ENCODE assay signal across 11 cellular contexts in the genomic region with DNA sequence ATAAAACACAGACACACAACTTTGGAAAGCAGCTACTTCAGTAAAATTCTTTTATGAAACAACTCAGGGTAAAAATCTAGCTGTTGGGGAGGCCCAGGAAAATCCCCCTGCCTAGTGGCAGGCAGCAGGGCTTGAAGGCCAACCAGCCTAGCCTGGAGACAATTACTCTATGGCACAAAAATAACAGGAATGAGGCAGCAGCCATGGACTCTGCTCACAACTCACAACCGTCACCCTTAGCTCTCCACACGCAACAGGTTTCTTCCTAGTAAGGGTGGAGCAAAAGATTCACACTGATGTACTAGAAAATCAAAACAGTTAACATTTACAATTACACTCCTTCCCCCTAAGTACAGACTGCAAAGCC. TPM values are rescaled to one million over a fixed set of nuclear protein-coding genes. Genes with fewer than 3 reads are reported as not detected.
DNase-seq lines count a peak whose midpoint lies in the region; ATAC-seq and TF ChIP-seq lines count a peak whose summit lies in the region.
"Had no signal": no experiment of that assay in that cellular context is flagged by ENCODE, and none has a peak within 500 bp of the region (broad histone marks: within the 10 kb centered on the region; RNA-seq: fewer than 3 reads in every experiment).

No MANE protein-coding gene starts in this region.

- H3K27me3 Mint-ChIP-seq in activated naive CD8-positive, alpha-beta T cell = no peaks in the 10 kb centered on the region

- peak overlapping the region; percentile 54 for H3K27ac ChIP-seq in layer of hippocampus (ENCODE audit: low read depth, low read length)
- peak overlapping the region in 5 of 8 donors; percentile 0 to 90 (median 46) for H3K27ac ChIP-seq in spleen
- H3K27ac ChIP-seq: SJCRH30 had no signal

- H3K9me3 Mint-ChIP-seq in activated naive CD8-positive, alpha-beta T cell (ENCODE audit: low read depth) = no peaks in the 10 kb centered on the region

- intact Hi-C loops in spleen (cut with DNase I; ENCODE audit: low total_unique reads) = loop anchor here (10.0 kb wide), 1 partner anchor 122 kb away; no protein-coding TSS in a partner anchor

- DNase-seq in GM04503 (ENCODE audit: low read depth) = peak; percentile 26
- no peak for DNase-seq in spleen
- no peak for DNase-seq in nucleus accumbens (lab: John Stamatoyannopoulos, UW)
- no peak for DNase-seq in NCI-H2107 (lab: John Stamatoyannopoulos, UW)
- DNase-seq: cerebellar nuclear complex, NCI-H1930 had no signal

- TF ChIP-seq POLR2A in spleen (IDR thresholded peaks at IDR 0.05) = no peak

- peaks cover 72% of the 10 kb centered on the region for H3K4me1 Mint-ChIP-seq in activated naive CD8-positive, alpha-beta T cell (ENCODE audit: low read depth)

- TF ChIP-seq CTCF in spleen (IDR thresholded peaks at IDR 0.05 in 8 of 11, conservative IDR thresholded peaks at IDR 0.05 in 3 of 11) = no peak

- H3K27ac Mint-ChIP-seq in activated naive CD8-positive, alpha-beta T cell = peak overlapping the region; percentile 76

- H3K27me3 ChIP-seq in layer of hippocampus (ENCODE audit: control insufficient read depth, insufficient read depth, low read length) = no peaks in the 10 kb centered on the region
- no peaks in the 10 kb centered on the region for H3K27me3 ChIP-seq in spleen (replicated peaks in 1 of 7)
- H3K27me3 ChIP-seq: SJCRH30 had no signal

- H3K4me1 ChIP-seq in spleen = peaks cover 4 to 84% (median 55%) of the 10 kb centered on the region in 6 donors

- ATAC-seq in GM21737 (IDR thresholded peaks at IDR 0.05; ENCODE audit: unreplicated experiment) (no peak), esophagus mucosa (no peak)

- 70 to 92% (median 85%) methylated on average over 2 of the region's 2 CpGs for WGBS in spleen, 5 donors

- H3K9me3 ChIP-seq in spleen = no peaks in the 10 kb centered on the region
- H3K9me3 ChIP-seq: SJCRH30 had no signal

- peaks cover under 1% of the 10 kb centered on the region for H3K36me3 Mint-ChIP-seq in activated naive CD8-positive, alpha-beta T cell

- no peak overlapping the region for H3K4me3 Mint-ChIP-seq in activated naive CD8-positive, alpha-beta T cell

- peaks cover 0 to 36% (median 17%) of the 10 kb centered on the region in 6 donors for H3K36me3 ChIP-seq in spleen

- H3K4me3 ChIP-seq in spleen = no peak overlapping the region
- H3K4me3 ChIP-seq: SJCRH30 had no signal

RNA-seq across cellular contexts. Expression of gene FBXL22, which starts 0.5 kb away (rescaled TPM):
- 1 to 10 TPM in 2 of 7 donors, under 1 TPM in 5; 0.13 to 1.7 (median 0.89) TPM for total RNA-seq in spleen
- 1 to 10 TPM in 2 of 3 donors, under 1 TPM in 1; 0.37 to 1.2 (median 1.0) TPM for polyA plus RNA-seq in spleen
- total RNA-seq in esophagus mucosa = 1.2 TPM
